ENCODE assay signal across 8 cellular contexts in genomic region chr6:29887819-29888581, GRCh38. TPM values are rescaled to one million over a fixed set of nuclear protein-coding genes. Genes with fewer than 3 reads are reported as not detected.
DNase-seq lines count a peak whose midpoint lies in the region; ATAC-seq and TF ChIP-seq lines count a peak whose summit lies in the region.

No MANE protein-coding gene starts in this region.

- DNase-seq in NOMO-1 treated with DMSO at 0.1 percent for 48 hours (lab: John Stamatoyannopoulos, UW; ENCODE audit: unreplicated experiment) (peak; percentile 15), NOMO-1 treated with dmso at 0.1 percent for 144 hours (lab: John Stamatoyannopoulos, UW; ENCODE audit: unreplicated experiment) (no peak), SK-N-SH (peak; percentile 27), heart right ventricle (peak; percentile 79 to 82), psoas muscle (peak; percentile 79 to 80), ureter (ENCODE audit: low spot score) (peak; percentile 90)
- peak; percentile 81 for DNase-seq in activated naive CD8-positive, alpha-beta T cell treated with anti-CD3 and anti-CD28 coated beads, Interleukin-2, amount 10 ng/mL, durations not matched to agents 7 days and 5 days

- H3K79me2 ChIP-seq in SK-N-SH (ENCODE audit: insufficient read depth), result no peaks in the 10 kb centered on the region

- peaks cover 3% of the 10 kb centered on the region for H3K27me3 Mint-ChIP-seq in activated naive CD8-positive, alpha-beta T cell treated with anti-CD3 and anti-CD28 coated beads, Interleukin-2, amount 10 ng/mL, durations not matched to agents 7 days and 5 days

- H3K4me2 ChIP-seq in SK-N-SH, result no peak overlapping the region

- H3K9ac ChIP-seq in SK-N-SH, result no peak overlapping the region

- TF ChIP-seq RAD21 in SK-N-SH (IDR thresholded peaks at IDR 0.05; ENCODE audit: low read length), result no peak

- H3K4me3 Mint-ChIP-seq in activated naive CD8-positive, alpha-beta T cell treated with anti-CD3 and anti-CD28 coated beads, Interleukin-2, amount 10 ng/mL, durations not matched to agents 7 days and 5 days, result peak overlapping the region; percentile 84

- intact Hi-C loops in heart right ventricle (cut with DNase I), result loop anchor here in 4 of 10 donors (5.0 to 10.0 kb wide), 4 partner anchors 39 to 89 kb away; partner anchors contain the start of gene HLA-A (in 1 of the 4)
- intact Hi-C loops in psoas muscle (cut with DNase I), result no loop called here

- no peak for TF ChIP-seq EP300 in SK-N-SH (IDR thresholded peaks at IDR 0.05; ENCODE audit: borderline replicate concordance in 1 of 2, low read depth in 1 of 2, low read length in 1 of 2)

- 40% methylated on average over 1 of the region's 81 CpGs for WGBS in SK-N-SH (ENCODE audit: low lambda C conversion rate)
- 0 to 2% methylated on average over 78 to 80 of the region's 81 CpGs for WGBS in heart right ventricle, 2 donors
- WGBS in psoas muscle, 3 donors, result 1 to 2% (median 1%) methylated on average over 48 to 79 of the region's 81 CpGs

- H3F3A ChIP-seq in SK-N-SH (replicated peaks; ENCODE audit: insufficient read depth), result no peaks in the 10 kb centered on the region

- H4K20me1 ChIP-seq in SK-N-SH (ENCODE audit: insufficient read depth), result no peaks in the 10 kb centered on the region

- H3K4me1 ChIP-seq in SK-N-SH (ENCODE audit: control insufficient read depth in 1 of 2, insufficient read depth in 2 of 2, low read depth in 1 of 2, low read length in 1 of 2) (no peaks in the 10 kb centered on the region; a peak in 1 of 4 replicates), heart right ventricle (peaks cover 0 to 14% (median 7%) of the 10 kb centered on the region in 9 donors), psoas muscle (no peaks in the 10 kb centered on the region)

- ATAC-seq in HG02981 (IDR thresholded peaks at IDR 0.05; ENCODE audit: unreplicated experiment) (peak; percentile 70), heart right ventricle (peak; percentile 87 to 96 (median 92)), psoas muscle (peak; percentile 74 to 92 (median 79))
- peak; percentile 93 for ATAC-seq in activated naive CD8-positive, alpha-beta T cell treated with anti-CD3 and anti-CD28 coated beads, Interleukin-2, amount 10 ng/mL, durations not matched to agents 7 days and 5 days (ENCODE audit: low read depth)

- H3K4me3 ChIP-seq in SK-N-SH (ENCODE audit: low read depth in 2 of 2, low read length in 1 of 2) (peak overlapping the region in 1 of 2 experiments; percentile 46; a peak in 2 of 4 replicates), heart right ventricle (peak overlapping the region; percentile 52 to 89 (median 75)), psoas muscle (peak overlapping the region; percentile 74)

- H3K27ac ChIP-seq in SK-N-SH (ENCODE audit: low read depth in 2 of 2, low read length in 1 of 2) (no peak overlapping the region), heart right ventricle (peak overlapping the region; percentile 35 to 96 (median 90)), psoas muscle (peak overlapping the region; percentile 71)

- no peaks in the 10 kb centered on the region for H3K27me3 ChIP-seq in SK-N-SH (ENCODE audit: insufficient read depth)
- no peaks in the 10 kb centered on the region for H3K27me3 ChIP-seq in heart right ventricle
- H3K27me3 ChIP-seq in psoas muscle (ENCODE audit: insufficient read depth in 3 of 3, low read length in 2 of 3), result no peaks in the 10 kb centered on the region

- peaks cover 7% of the 10 kb centered on the region for H3K4me1 Mint-ChIP-seq in activated naive CD8-positive, alpha-beta T cell treated with anti-CD3 and anti-CD28 coated beads, Interleukin-2, amount 10 ng/mL, durations not matched to agents 7 days and 5 days

- peak overlapping the region; percentile 85 for H3K27ac Mint-ChIP-seq in activated naive CD8-positive, alpha-beta T cell treated with anti-CD3 and anti-CD28 coated beads, Interleukin-2, amount 10 ng/mL, durations not matched to agents 7 days and 5 days

- H2AFZ ChIP-seq in SK-N-SH (ENCODE audit: low read depth), result no peak overlapping the region

- no peaks in the 10 kb centered on the region for H3K9me2 ChIP-seq in SK-N-SH

- CTCF ChIA-PET in SK-N-SH (lab: Yijun Ruan, JAX), result no interaction called here

- H3K36me3 ChIP-seq in SK-N-SH (replicated peaks in 1 of 2; ENCODE audit: control insufficient read depth in 1 of 2, insufficient read depth in 2 of 2, low read length in 1 of 2), result no peaks in the 10 kb centered on the region
- peaks cover 0 to 11% (median 0%) of the 10 kb centered on the region in 9 donors for H3K36me3 ChIP-seq in heart right ventricle
- no peaks in the 10 kb centered on the region for H3K36me3 ChIP-seq in psoas muscle (ENCODE audit: insufficient read depth in 1 of 2, low read depth in 1 of 2)

- H3K9me3 ChIP-seq in SK-N-SH (no peaks in the 10 kb centered on the region), heart right ventricle (no peaks in the 10 kb centered on the region), psoas muscle (no peaks in the 10 kb centered on the region)

- H3K9me3 Mint-ChIP-seq in activated naive CD8-positive, alpha-beta T cell treated with anti-CD3 and anti-CD28 coated beads, Interleukin-2, amount 10 ng/mL, durations not matched to agents 7 days and 5 days, result peaks cover 4% of the 10 kb centered on the region

- POLR2A ChIA-PET in SK-N-SH (lab: Yijun Ruan, JAX), result no interaction called here
- POLR2A ChIA-PET in activated naive CD8-positive, alpha-beta T cell treated with anti-CD3 and anti-CD28 coated beads, Interleukin-2, amount 10 ng/mL, durations not matched to agents 7 days and 5 days (lab: Charles Lee), result no interaction called here

- no peak for TF ChIP-seq CTCF in SK-N-SH (IDR thresholded peaks at IDR 0.05)
- TF ChIP-seq CTCF in heart right ventricle (IDR thresholded peaks at IDR 0.05), result no peak
- TF ChIP-seq CTCF in psoas muscle (IDR thresholded peaks at IDR 0.05), result no peak

- peaks cover 6% of the 10 kb centered on the region for H3K36me3 Mint-ChIP-seq in activated naive CD8-positive, alpha-beta T cell treated with anti-CD3 and anti-CD28 coated beads, Interleukin-2, amount 10 ng/mL, durations not matched to agents 7 days and 5 days

TF ChIP-seq in SK-N-SH, 30 proteins besides CTCF, POLR2A, EP300 and RAD21:
- no peak for TF ChIP-seq GABPA (IDR thresholded peaks at IDR 0.05; ENCODE audit: low read depth)
- TF ChIP-seq TEAD4 (IDR thresholded peaks at IDR 0.05; ENCODE audit: borderline replicate concordance, insufficient read depth), result no peak
- no peak for TF ChIP-seq IRF3 (IDR thresholded peaks at IDR 0.05; ENCODE audit: low read depth, low read length)
- TF ChIP-seq TCF12 (IDR thresholded peaks at IDR 0.05), result no peak
- TF ChIP-seq EZH2phosphoT487 (IDR thresholded peaks at IDR 0.05; ENCODE audit: borderline replicate concordance, low read depth), result no peak
- no peak for TF ChIP-seq TAF1 (IDR thresholded peaks at IDR 0.05; ENCODE audit: borderline replicate concordance, low read depth, low read length)
- no peak for TF ChIP-seq RFX5 (IDR thresholded peaks at IDR 0.05; ENCODE audit: low read length)
- no peak for TF ChIP-seq YY1 (IDR thresholded peaks at IDR 0.05; ENCODE audit: low read depth)
- no peak for TF ChIP-seq MXI1 (IDR thresholded peaks at IDR 0.05; ENCODE audit: low read depth, low read length)
- TF ChIP-seq, protein P1, sequence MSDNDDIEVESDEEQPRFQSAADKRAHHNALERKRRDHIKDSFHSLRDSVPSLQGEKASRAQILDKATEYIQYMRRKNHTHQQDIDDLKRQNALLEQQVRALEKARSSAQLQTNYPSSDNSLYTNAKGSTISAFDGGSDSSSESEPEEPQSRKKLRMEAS (IDR thresholded peaks at IDR 0.05; ENCODE audit: low read depth), result no peak
- no peak for TF ChIP-seq RXRA (IDR thresholded peaks at IDR 0.05; ENCODE audit: borderline replicate concordance, low read depth)
- TF ChIP-seq ELF1 (IDR thresholded peaks at IDR 0.05), result no peak
- TF ChIP-seq FOXJ3 (CRISPR knock-in tag; IDR thresholded peaks at IDR 0.05), result no peak
- no peak for TF ChIP-seq NRF1 (IDR thresholded peaks at IDR 0.05; ENCODE audit: low read depth, low read length)

RNA-seq across cellular contexts. Expression of gene HLA-A, which starts 54.3 kb away (rescaled TPM):
- polyA plus RNA-seq in SK-N-SH (2012; rRNA removed), result 250 and 312 TPM in 2 replicates
- polyA plus RNA-seq in SK-N-SH (2012; cell fraction: cytosol; rRNA removed), result 125 and 181 TPM in 2 replicates
- 255 and 289 TPM in 2 replicates for polyA plus RNA-seq in SK-N-SH (2012; cell fraction: nucleus; rRNA removed)
- 1,000 to 10,000 TPM; 2,013 to 2,035 TPM for total RNA-seq in activated naive CD8-positive, alpha-beta T cell treated with anti-CD3 and anti-CD28 coated beads, Interleukin-2, amount 10 ng/mL, durations not matched to agents 7 days and 5 days
- 1,000 to 10,000 TPM in 1 of 10 donors, 100 to 1,000 TPM in 9; 218 to 1,594 (median 276) TPM for total RNA-seq in heart right ventricle
- polyA plus RNA-seq in heart right ventricle, result 1,000 to 10,000 TPM in 1 of 2 donors, 100 to 1,000 TPM in 1; 450 to 1,261 TPM
- 100 to 1,000 TPM in 3 of 4 donors, 10 to 100 TPM in 1; 86.6 to 204 (median 182) TPM for total RNA-seq in psoas muscle
- polyA plus RNA-seq in psoas muscle, result 100 to 1,000 TPM in 2 of 3 donors, 10 to 100 TPM in 1; 88.0 to 290 (median 125) TPM
- total RNA-seq in ureter, result 304 TPM

Comparison
In these comparisons a context has a peak if more than half of its experiments do, and no peak if none do; other contexts are left out.
1. H3K27ac ChIP-seq: peak in heart right ventricle (10 of 10) and psoas muscle (single experiment); none in SK-N-SH (0 of 2).
2. Peak in every context shown above with its lines, with median percentiles within 50 percentile points of each other: ATAC-seq.